Comparison of ENCODE assay signal across 7 cellular contexts in the genomic region with DNA sequence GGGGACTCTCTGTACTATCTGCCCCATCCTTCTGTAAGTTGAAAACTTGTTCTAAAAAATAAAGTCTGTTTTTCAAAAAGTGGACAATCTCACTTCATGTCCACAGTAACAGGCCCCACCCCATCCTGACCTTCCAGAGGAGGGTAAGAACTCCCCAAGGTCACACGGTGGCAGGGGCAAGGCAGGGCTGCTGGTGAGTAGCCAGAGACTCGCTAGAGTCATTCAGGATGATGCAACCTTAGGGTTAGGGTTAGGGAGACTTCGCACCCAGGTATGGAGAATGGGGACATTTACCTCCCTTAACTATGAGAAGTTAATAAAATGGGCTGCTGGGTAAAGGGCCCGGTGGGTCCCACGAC. TPM values are rescaled to one million over a fixed set of nuclear protein-coding genes. Genes with fewer than 3 reads are reported as not detected.
A peak's percentile ranks its signal among the peaks of the same experiment; 100 is the strongest.
DNase-seq lines count a peak whose midpoint lies in the region; ATAC-seq and TF ChIP-seq lines count a peak whose summit lies in the region.

No MANE protein-coding gene starts in this region.

- H3K4me3 ChIP-seq in lower lobe of right lung (no peak overlapping the region), thyroid gland (replicated peaks in 1 of 3) (no peak overlapping the region)

- POLR2A ChIA-PET in RWPE1 (lab: Yijun Ruan, JAX; ENCODE audit: low non-redundant PET) (interaction anchor here (1.0 kb wide), 1 partner anchor 22 kb away, joined by 3 read pairs; no protein-coding TSS in a partner anchor), GM10248 (lab: Yijun Ruan, JAX) (no interaction called here)

- H3K27ac ChIP-seq in RWPE1 (peak overlapping the region; percentile 98), lower lobe of right lung (peak overlapping the region; percentile 53), thyroid gland (peak overlapping the region; percentile 5 to 61 (median 54))

- H3K9me3 Mint-ChIP-seq in dendritic cell treated with granulocyte-macrophage colony-stimulating factor and Interleukin-4, amounts not matched to agents 40 ng/mL and 50 ng/mL, for 4 days, result no peaks in the 10 kb centered on the region

- intact Hi-C loops in dendritic cell treated with granulocyte-macrophage colony-stimulating factor and Interleukin-4, amounts not matched to agents 40 ng/mL and 50 ng/mL, for 4 days (cut with micrococcal nuclease), result no loop called here
- intact Hi-C loops in lower lobe of right lung (cut with DNase I) (no loop called here), thyroid gland (cut with DNase I) (no loop called here)

- H3K36me3 ChIP-seq in lower lobe of right lung (peaks cover 65% of the 10 kb centered on the region), thyroid gland (peaks cover 11 to 19% of the 10 kb centered on the region in 2 donors)

- 82 to 85% methylated on average over 4 to 5 of the region's 5 CpGs for WGBS in thyroid gland, 2 donors

- CTCF ChIA-PET in RWPE1 (lab: Yijun Ruan, JAX), result interaction anchor here (0.5 to 3.7 kb wide), 4 partner anchors 15 to 450 kb away, joined by 4 to 29 read pairs (median 6); no protein-coding TSS in a partner anchor
- CTCF ChIA-PET in GM10248 (lab: Yijun Ruan, JAX), result interaction anchor here (1.3 to 2.2 kb wide), 2 partner anchors 31 to 46 kb away, joined by 5 to 6 read pairs; no protein-coding TSS in a partner anchor

- H3K27me3 Mint-ChIP-seq in dendritic cell treated with granulocyte-macrophage colony-stimulating factor and Interleukin-4, amounts not matched to agents 40 ng/mL and 50 ng/mL, for 4 days, result no peaks in the 10 kb centered on the region

- peaks cover 76% of the 10 kb centered on the region for H3K4me1 Mint-ChIP-seq in dendritic cell treated with granulocyte-macrophage colony-stimulating factor and Interleukin-4, amounts not matched to agents 40 ng/mL and 50 ng/mL, for 4 days (ENCODE audit: low read depth)

- peak in 1 of 2 donors; percentile 27 for ATAC-seq in lower lobe of right lung
- ATAC-seq in GM18511 (IDR thresholded peaks at IDR 0.05; ENCODE audit: unreplicated experiment), result no peak

- no peak for TF ChIP-seq POLR2A in thyroid gland (IDR thresholded peaks at IDR 0.05)

- H3K36me3 Mint-ChIP-seq in dendritic cell treated with granulocyte-macrophage colony-stimulating factor and Interleukin-4, amounts not matched to agents 40 ng/mL and 50 ng/mL, for 4 days (ENCODE audit: low read depth), result peaks cover 98% of the 10 kb centered on the region

- H3K27me3 ChIP-seq in lower lobe of right lung (ENCODE audit: low read depth) (no peaks in the 10 kb centered on the region), thyroid gland (no peaks in the 10 kb centered on the region)

- TF ChIP-seq CTCF in RWPE1 (conservative IDR thresholded peaks at IDR 0.05; ENCODE audit: low read depth) (no peak), lower lobe of right lung (IDR thresholded peaks at IDR 0.05) (no peak), thyroid gland (IDR thresholded peaks at IDR 0.05) (no peak), GM10248 (IDR thresholded peaks at IDR 0.05; ENCODE audit: control extremely low read depth, extremely low read depth, low read depth, missing control alignments) (no peak)

- no peak overlapping the region for H3K4me3 Mint-ChIP-seq in dendritic cell treated with granulocyte-macrophage colony-stimulating factor and Interleukin-4, amounts not matched to agents 40 ng/mL and 50 ng/mL, for 4 days

- H3K9me3 ChIP-seq in lower lobe of right lung (no peaks in the 10 kb centered on the region), thyroid gland (no peaks in the 10 kb centered on the region)

- DNase-seq in RWPE1 (ENCODE audit: low spot score), result no peak
- no peak for DNase-seq in lower lobe of right lung
- no peak for DNase-seq in thyroid gland
- DNase-seq in inferior parietal cortex (ENCODE audit: extremely low spot score), result no peak
- no peak for DNase-seq in GM10248 (ENCODE audit: extremely low spot score)

- H3K27ac Mint-ChIP-seq in dendritic cell treated with granulocyte-macrophage colony-stimulating factor and Interleukin-4, amounts not matched to agents 40 ng/mL and 50 ng/mL, for 4 days, result peak overlapping the region; percentile 77

- H3K4me1 ChIP-seq in lower lobe of right lung (peaks cover 42% of the 10 kb centered on the region), thyroid gland (peaks cover 12 to 37% of the 10 kb centered on the region in 2 donors)

RNA-seq across cellular contexts. Expression of a gene that starts 15.4 kb away (rescaled TPM):
- 27.8 TPM for total RNA-seq in lower lobe of right lung
- 10 to 100 TPM; 15.8 to 22.7 (median 19.7) TPM for total RNA-seq in thyroid gland

RNA-seq across cellular contexts. Expression of a gene that starts 25.1 kb away (rescaled TPM):
- 83.4 TPM for total RNA-seq in lower lobe of right lung
- total RNA-seq in thyroid gland, result 100 to 1,000 TPM in 1 of 4 donors, 10 to 100 TPM in 3; 77.3 to 110 (median 92.3) TPM

RNA-seq across cellular contexts. Expression of a gene that starts 52.5 kb away (rescaled TPM):
- 326 TPM for total RNA-seq in lower lobe of right lung
- total RNA-seq in thyroid gland, result 100 to 1,000 TPM in 3 of 4 donors, 10 to 100 TPM in 1; 61.7 to 132 (median 104) TPM
